ENCODE assay signal across 10 cellular contexts in the genomic region with DNA sequence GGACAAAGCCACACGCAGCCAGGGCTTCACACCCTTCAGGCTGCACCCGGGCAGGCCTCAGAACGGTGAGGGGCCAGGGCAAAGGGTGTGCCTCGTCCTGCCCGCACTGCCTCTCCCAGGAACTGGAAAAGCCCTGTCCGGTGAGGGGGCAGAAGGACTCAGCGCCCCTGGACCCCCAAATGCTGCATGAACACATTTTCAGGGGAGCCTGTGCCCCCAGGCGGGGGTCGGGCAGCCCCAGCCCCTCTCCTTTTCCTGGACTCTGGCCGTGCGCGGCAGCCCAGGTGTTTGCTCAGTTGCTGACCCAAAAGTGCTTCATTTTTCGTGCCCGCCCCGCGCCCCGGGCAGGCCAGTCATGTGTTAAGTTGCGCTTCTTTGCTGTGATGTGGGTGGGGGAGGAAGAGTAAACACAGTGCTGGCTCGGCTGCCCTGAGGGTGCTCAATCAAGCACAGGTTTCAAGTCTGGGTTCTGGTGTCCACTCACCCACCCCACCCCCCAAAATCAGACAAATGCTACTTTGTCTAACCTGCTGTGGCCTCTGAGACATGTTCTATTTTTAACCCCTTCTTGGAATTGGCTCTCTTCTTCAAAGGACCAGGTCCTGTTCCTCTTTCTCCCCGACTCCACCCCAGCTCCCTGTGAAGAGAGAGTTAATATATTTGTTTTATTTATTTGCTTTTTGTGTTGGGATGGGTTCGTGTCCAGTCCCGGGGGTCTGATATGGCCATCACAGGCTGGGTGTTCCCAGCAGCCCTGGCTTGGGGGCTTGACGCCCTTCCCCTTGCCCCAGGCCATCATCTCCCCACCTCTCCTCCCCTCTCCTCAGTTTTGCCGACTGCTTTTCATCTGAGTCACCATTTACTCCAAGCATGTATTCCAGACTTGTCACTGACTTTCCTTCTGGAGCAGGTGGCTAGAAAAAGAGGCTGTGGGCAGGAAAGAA. TPM values are rescaled to one million over a fixed set of nuclear protein-coding genes. Genes with fewer than 3 reads are reported as not detected.
DNase-seq lines count a peak whose midpoint lies in the region; ATAC-seq and TF ChIP-seq lines count a peak whose summit lies in the region.
"Had no signal": no experiment of that assay in that cellular context is flagged by ENCODE, and none has a peak within 500 bp of the region (broad histone marks: within the 10 kb centered on the region; RNA-seq: fewer than 3 reads in every experiment).

No MANE protein-coding gene starts in this region.

- no peaks in the 10 kb centered on the region for H3K9me3 Mint-ChIP-seq in brain
- no peaks in the 10 kb centered on the region for H3K9me3 Mint-ChIP-seq in activated CD8-positive, alpha-beta memory T cell treated with anti-CD3 and anti-CD28 coated beads, Interleukin-2, amount 10 ng/mL, durations not matched to agents 7 days and 5 days (ENCODE audit: low read depth)
- H3K9me3 Mint-ChIP-seq in CD8-positive, alpha-beta memory T cell: no peaks in the 10 kb centered on the region

- H3K4me3 ChIP-seq in right lobe of liver: peak overlapping the region in 1 of 3 donors; percentile 27
- H3K4me3 ChIP-seq in CD8-positive, alpha-beta memory T cell (ENCODE audit: low read length): no peak overlapping the region

- H3K4me1 Mint-ChIP-seq in brain: peaks cover 29% of the 10 kb centered on the region
- H3K4me1 Mint-ChIP-seq in activated CD8-positive, alpha-beta memory T cell treated with anti-CD3 and anti-CD28 coated beads, Interleukin-2, amount 10 ng/mL, durations not matched to agents 7 days and 5 days: peaks cover 10% of the 10 kb centered on the region
- H3K4me1 Mint-ChIP-seq in CD8-positive, alpha-beta memory T cell: peaks cover 4 to 5% (median 4%) of the 10 kb centered on the region in 3 donors

- H3K27ac ChIP-seq in right lobe of liver: peak overlapping the region in 1 of 3 donors; percentile 88
- H3K27ac ChIP-seq in CD8-positive, alpha-beta memory T cell (ENCODE audit: low read depth, low read length): no peak overlapping the region
- H3K27ac ChIP-seq: KMS-11 had no signal

- ATAC-seq in right lobe of liver: peak; percentile 67 to 79 (median 78)
- no peak for ATAC-seq in activated CD8-positive, alpha-beta memory T cell treated with anti-CD3 and anti-CD28 coated beads, Interleukin-2, amount 10 ng/mL, durations not matched to agents 7 days and 5 days
- no peak for ATAC-seq in HG02973 (IDR thresholded peaks at IDR 0.05; ENCODE audit: unreplicated experiment)

- CTCF ChIA-PET in activated CD8-positive, alpha-beta memory T cell treated with anti-CD3 and anti-CD28 coated beads, Interleukin-2, amount 10 ng/mL, durations not matched to agents 7 days and 5 days (lab: Charles Lee): interaction anchor here (9.5 kb wide), 1 partner anchor 125 kb away, joined by 196 read pairs; a partner anchor contains a TSS
- CTCF ChIA-PET in CD8-positive, alpha-beta memory T cell (lab: Charles Lee): interaction anchor here (5.6 kb wide), 1 partner anchor 257 kb away, joined by 56 read pairs; no protein-coding TSS in a partner anchor

- TF ChIP-seq CTCF in brain (conservative IDR thresholded peaks at IDR 0.05) (no peak), right lobe of liver (IDR thresholded peaks at IDR 0.05) (no peak)

- H3K27me3 ChIP-seq in right lobe of liver: no peaks in the 10 kb centered on the region
- H3K27me3 ChIP-seq in CD8-positive, alpha-beta memory T cell (ENCODE audit: insufficient read depth, low read length, poor library complexity, severe bottlenecking): no peaks in the 10 kb centered on the region

- peak overlapping the region in 2 of 5 experiments; percentile 16 to 52 for H3K4me3 Mint-ChIP-seq in brain
- no peak overlapping the region for H3K4me3 Mint-ChIP-seq in activated CD8-positive, alpha-beta memory T cell treated with anti-CD3 and anti-CD28 coated beads, Interleukin-2, amount 10 ng/mL, durations not matched to agents 7 days and 5 days
- H3K4me3 Mint-ChIP-seq in CD8-positive, alpha-beta memory T cell: no peak overlapping the region

- WGBS in right lobe of liver (ENCODE audit: insufficient coverage, low coverage, low lambda C conversion rate, missing lambda C conversion rate): 34% methylated on average over 13 of the region's 24 CpGs

- H3K9me3 ChIP-seq in right lobe of liver: no peaks in the 10 kb centered on the region
- no peaks in the 10 kb centered on the region for H3K9me3 ChIP-seq in CD8-positive, alpha-beta memory T cell (ENCODE audit: low read length)

- no peaks in the 10 kb centered on the region for H3K27me3 Mint-ChIP-seq in brain
- no peaks in the 10 kb centered on the region for H3K27me3 Mint-ChIP-seq in activated CD8-positive, alpha-beta memory T cell treated with anti-CD3 and anti-CD28 coated beads, Interleukin-2, amount 10 ng/mL, durations not matched to agents 7 days and 5 days
- H3K27me3 Mint-ChIP-seq in CD8-positive, alpha-beta memory T cell: peaks cover 0 to 2% of the 10 kb centered on the region in 2 donors

- intact Hi-C loops in right lobe of liver (cut with DNase I): no loop called here

- peak; percentile 61 for DNase-seq in ACHN
- peak; percentile 71 for DNase-seq in LoVo (ENCODE audit: low spot score)
- DNase-seq in right lobe of liver: peak; percentile 64 to 89 (median 77)
- no peak for DNase-seq in activated CD8-positive, alpha-beta memory T cell treated with anti-CD3 and anti-CD28 coated beads, Interleukin-2, amount 10 ng/mL, durations not matched to agents 7 days and 5 days
- no peak for DNase-seq in GDM1 (lab: John Stamatoyannopoulos, UW)
- no peak for DNase-seq in CD8-positive, alpha-beta memory T cell

- H3K4me1 ChIP-seq in right lobe of liver: peaks cover 0 to 41% (median 14%) of the 10 kb centered on the region in 4 donors
- H3K4me1 ChIP-seq in CD8-positive, alpha-beta memory T cell (ENCODE audit: insufficient read depth, low read length): peaks cover 4% of the 10 kb centered on the region

- POLR2A ChIA-PET in CD8-positive, alpha-beta memory T cell (lab: Charles Lee): no interaction called here

- H3K27ac Mint-ChIP-seq in brain: peak overlapping the region; percentile 74 to 95 (median 84)
- H3K27ac Mint-ChIP-seq in activated CD8-positive, alpha-beta memory T cell treated with anti-CD3 and anti-CD28 coated beads, Interleukin-2, amount 10 ng/mL, durations not matched to agents 7 days and 5 days: no peak overlapping the region
- H3K27ac Mint-ChIP-seq in CD8-positive, alpha-beta memory T cell: no peak overlapping the region

- peaks cover 14% of the 10 kb centered on the region for H3K36me3 Mint-ChIP-seq in brain
- H3K36me3 Mint-ChIP-seq in activated CD8-positive, alpha-beta memory T cell treated with anti-CD3 and anti-CD28 coated beads, Interleukin-2, amount 10 ng/mL, durations not matched to agents 7 days and 5 days: peaks cover 4% of the 10 kb centered on the region
- H3K36me3 Mint-ChIP-seq in CD8-positive, alpha-beta memory T cell: peaks cover 0 to 2% (median 0%) of the 10 kb centered on the region in 3 donors

- peak; percentile 73 for TF ChIP-seq POLR2A in right lobe of liver (IDR thresholded peaks at IDR 0.05)

- in situ Hi-C loops in ACHN (cut with HindIII; ENCODE audit: low pct_ligation_motif_present, low pct_unique_long_range_greater_than_20kb, low sequenced_read_pairs): loop anchor here (10.0 kb wide), 1 partner anchor 110 kb away; no protein-coding TSS in a partner anchor

- no peaks in the 10 kb centered on the region for H3K36me3 ChIP-seq in right lobe of liver
- H3K36me3 ChIP-seq in CD8-positive, alpha-beta memory T cell (ENCODE audit: insufficient read depth, low read length): no peaks in the 10 kb centered on the region

RNA-seq across cellular contexts. Expression of a gene that starts 8.1 kb away (rescaled TPM):
- polyA plus RNA-seq in brain (ENCODE audit: insufficient read depth, low read depth, low replicate concordance): 77.5 TPM
- 1 to 10 TPM in 5 of 6 experiments, under 1 TPM in 1; 0.70 to 3.4 (median 1.5) TPM for total RNA-seq in right lobe of liver
- total RNA-seq in activated CD8-positive, alpha-beta memory T cell treated with anti-CD3 and anti-CD28 coated beads, Interleukin-2, amount 10 ng/mL, durations not matched to agents 7 days and 5 days: 10 to 100 TPM; 19.6 to 36.1 TPM
- total RNA-seq in CD8-positive, alpha-beta memory T cell: 1 to 10 TPM; 5.4 to 5.8 TPM
- polyA plus RNA-seq in CD8-positive, alpha-beta memory T cell: 0.59 TPM

RNA-seq across cellular contexts. Expression of a gene that starts 25.5 kb away (rescaled TPM):
- 109 TPM for polyA plus RNA-seq in brain (ENCODE audit: insufficient read depth, low read depth, low replicate concordance)
- total RNA-seq in right lobe of liver: 1 to 10 TPM; 1.3 to 3.3 (median 3.0) TPM
- 1 to 10 TPM; 3.3 to 4.0 TPM for total RNA-seq in activated CD8-positive, alpha-beta memory T cell treated with anti-CD3 and anti-CD28 coated beads, Interleukin-2, amount 10 ng/mL, durations not matched to agents 7 days and 5 days
- total RNA-seq in CD8-positive, alpha-beta memory T cell: 1 to 10 TPM; 2.7 to 2.8 TPM
- polyA plus RNA-seq in CD8-positive, alpha-beta memory T cell: 0.77 TPM

RNA-seq across cellular contexts. Expression of a gene that starts 32.0 kb away (rescaled TPM):
- polyA plus RNA-seq in brain (ENCODE audit: insufficient read depth, low read depth, low replicate concordance): 0.75 TPM
- not detected for total RNA-seq in right lobe of liver
- not detected for total RNA-seq in activated CD8-positive, alpha-beta memory T cell treated with anti-CD3 and anti-CD28 coated beads, Interleukin-2, amount 10 ng/mL, durations not matched to agents 7 days and 5 days
- not detected for total RNA-seq in CD8-positive, alpha-beta memory T cell
- not detected for polyA plus RNA-seq in CD8-positive, alpha-beta memory T cell
- total RNA-seq: aorta had no signal
- polyA plus RNA-seq: aorta had no signal

Comparison
In these comparisons a context has a peak if more than half of its experiments do, and no peak if none do; other contexts are left out.
1. DNase-seq: peak in ACHN (single experiment), LoVo (single experiment) and right lobe of liver (3 of 3); none in activated CD8-positive, alpha-beta memory T cell treated with anti-CD3 and anti-CD28 coated beads, Interleukin-2, amount 10 ng/mL, durations not matched to agents 7 days and 5 days (single experiment), GDM1 (single experiment) and CD8-positive, alpha-beta memory T cell (0 of 5).
2. H3K27ac Mint-ChIP-seq: peak in brain (5 of 5); none in activated CD8-positive, alpha-beta memory T cell treated with anti-CD3 and anti-CD28 coated beads, Interleukin-2, amount 10 ng/mL, durations not matched to agents 7 days and 5 days (single experiment) and CD8-positive, alpha-beta memory T cell (0 of 8).
3. ATAC-seq: peak in right lobe of liver (4 of 4); none in activated CD8-positive, alpha-beta memory T cell treated with anti-CD3 and anti-CD28 coated beads, Interleukin-2, amount 10 ng/mL, durations not matched to agents 7 days and 5 days (single experiment) and HG02973 (single experiment).